ENCODE assay signal across 2 cellular contexts in the genomic region with DNA sequence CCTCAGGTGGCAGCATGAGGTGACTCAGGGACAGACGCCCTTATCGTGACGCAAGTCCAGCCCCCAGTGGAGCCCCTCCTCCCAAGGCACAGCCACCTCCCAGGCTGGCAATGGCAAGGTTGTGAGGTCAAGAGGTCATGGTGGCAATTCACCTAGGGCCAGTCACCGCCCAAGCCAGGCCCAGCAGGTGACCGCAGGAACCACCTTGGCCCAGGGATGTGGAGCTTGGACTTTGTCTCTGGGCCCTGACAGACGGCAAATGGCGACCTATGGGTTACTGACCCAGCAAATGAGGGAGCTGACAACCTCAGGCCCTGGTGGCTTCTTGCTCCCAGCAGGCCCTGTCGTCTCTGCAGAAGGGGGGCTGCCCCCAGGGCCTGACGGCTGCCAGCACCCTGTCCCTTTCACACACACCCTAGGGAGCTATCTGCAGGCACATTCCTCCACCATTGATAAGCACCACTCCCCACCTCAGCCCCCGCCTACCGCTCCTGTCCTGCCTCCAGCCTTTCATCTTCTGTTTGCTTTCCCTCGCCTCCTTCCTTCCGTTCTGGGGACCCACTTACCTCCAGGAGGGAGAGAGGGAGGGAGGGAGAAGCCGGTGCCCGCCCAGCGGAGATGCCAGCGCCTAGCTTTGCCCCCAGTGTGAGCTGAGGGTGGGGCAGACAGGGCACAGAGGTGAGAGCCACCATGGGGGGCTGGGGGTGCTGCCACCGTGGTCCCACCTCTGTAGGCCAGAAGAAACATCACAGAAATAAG.
A peak's percentile ranks its signal among the peaks of the same experiment; 100 is the strongest.
TF ChIP-seq lines count a peak whose summit lies in the region.

No MANE protein-coding gene starts in this region.

TF ChIP-seq in GM12878, 131 proteins besides CTCF, POLR2A, EP300 and RAD21:
- no peak for TF ChIP-seq SUPT20H (IDR thresholded peaks at IDR 0.05; ENCODE audit: borderline replicate concordance, control insufficient read depth, low read depth, low read length)
- peak; percentile 57 for TF ChIP-seq NR2F1 (conservative IDR thresholded peaks at IDR 0.05)

TF ChIP-seq in HepG2, 621 proteins besides CTCF, POLR2A, EP300 and RAD21 (continues in another document):
- TF ChIP-seq FOXP1 (IDR thresholded peaks at IDR 0.05) (no peak), FOXP1 (CRISPR knock-in tag; IDR thresholded peaks at IDR 0.05) (peak; percentile 90), ASH2L (IDR thresholded peaks at IDR 0.05; ENCODE audit: insufficient read length, low read depth, low read length) (peak; percentile 71), NFRKB (IDR thresholded peaks at IDR 0.05) (no peak), SYNCRIP (IDR thresholded peaks at IDR 0.05; ENCODE audit: insufficient read depth, low read depth, low read length) (no peak), ZNF234 (CRISPR knock-in tag; conservative IDR thresholded peaks at IDR 0.05) (no peak), ZNF652 (CRISPR knock-in tag; IDR thresholded peaks at IDR 0.05; ENCODE audit: borderline replicate concordance, low read depth) (peak; percentile 64), ZNF496 (CRISPR knock-in tag; IDR thresholded peaks at IDR 0.05; ENCODE audit: insufficient replicate concordance) (no peak), HNRNPK (IDR thresholded peaks at IDR 0.05; ENCODE audit: low read depth, low read length, poor library complexity, severe bottlenecking) (no peak), THYN1 (CRISPR knock-in tag; IDR thresholded peaks at IDR 0.05; ENCODE audit: borderline replicate concordance, low read depth) (no peak), REL (CRISPR knock-in tag; conservative IDR thresholded peaks at IDR 0.05) (peak; percentile 38; the same call in 1 of the 2 replicates), HMG20A (CRISPR knock-in tag; IDR thresholded peaks at IDR 0.05; ENCODE audit: borderline replicate concordance) (peak; percentile 63; the same call in 1 of the 2 replicates), SUZ12 (IDR thresholded peaks at IDR 0.05; ENCODE audit: low read depth, low read length) (no peak), ZNF552 (CRISPR knock-in tag; IDR thresholded peaks at IDR 0.05; ENCODE audit: borderline replicate concordance) (no peak; the same call in 1 of the 2 replicates), ZNF589 (CRISPR knock-in tag; conservative IDR thresholded peaks at IDR 0.05) (no peak; the same call in 1 of the 2 replicates), RELA (CRISPR knock-in tag; IDR thresholded peaks at IDR 0.05) (peak; percentile 79; the same call in 1 of the 2 replicates), MTA1 (CRISPR knock-in tag; IDR thresholded peaks at IDR 0.05; ENCODE audit: borderline replicate concordance) (peak; percentile 94), NCOA2 (CRISPR knock-in tag; IDR thresholded peaks at IDR 0.05) (peak; percentile 96), ZMYM4 (CRISPR knock-in tag; IDR thresholded peaks at IDR 0.05) (peak; percentile 64), CREM (IDR thresholded peaks at IDR 0.05) (peak; percentile 87), CREM (CRISPR knock-in tag; IDR thresholded peaks at IDR 0.05) (no peak), ZNF788 (CRISPR knock-in tag; IDR thresholded peaks at IDR 0.05; ENCODE audit: borderline replicate concordance) (peak; percentile 78; the same call in 1 of the 2 replicates), FOXC1 (CRISPR knock-in tag; IDR thresholded peaks at IDR 0.05; ENCODE audit: borderline replicate concordance) (peak; percentile 75; the same call in 1 of the 2 replicates), ELF3 (CRISPR knock-in tag; IDR thresholded peaks at IDR 0.05) (peak; percentile 94), ZFY (CRISPR knock-in tag; IDR thresholded peaks at IDR 0.05) (peak; percentile 73), SIX1 (CRISPR knock-in tag; IDR thresholded peaks at IDR 0.05; ENCODE audit: borderline replicate concordance) (peak; percentile 64; the same call in 1 of the 2 replicates), ELF4 (CRISPR knock-in tag; IDR thresholded peaks at IDR 0.05; ENCODE audit: borderline replicate concordance) (no peak), ZFP37 (CRISPR knock-in tag; IDR thresholded peaks at IDR 0.05; ENCODE audit: borderline replicate concordance) (peak; percentile 89), KLF16 (CRISPR knock-in tag; IDR thresholded peaks at IDR 0.05) (peak in 1 of 2 experiments; percentile 76; a peak in 2 of 4 replicates), TSC22D2 (CRISPR knock-in tag; IDR thresholded peaks at IDR 0.05; ENCODE audit: borderline replicate concordance) (0 out of 2 replicates have a peak, but pooled peaks have one; percentile 46), FOXK2 (IDR thresholded peaks at IDR 0.05) (no peak), ZNF235 (CRISPR knock-in tag; IDR thresholded peaks at IDR 0.05; ENCODE audit: borderline replicate concordance) (no peak), ZBTB7A (CRISPR knock-in tag; IDR thresholded peaks at IDR 0.05) (peak; percentile 57; the same call in 1 of the 2 replicates), TBL1XR1 (IDR thresholded peaks at IDR 0.05; ENCODE audit: borderline replicate concordance, low read length, partially characterized antibody) (peak; percentile 33), RFX5 (IDR thresholded peaks at IDR 0.05; ENCODE audit: low read depth, low read length) (no peak), AGO2 (optimal IDR thresholded peaks at IDR 0.05; ENCODE audit: low read depth, low read length) (peak; percentile 93), MED1 (CRISPR knock-in tag; IDR thresholded peaks at IDR 0.05) (peak; percentile 93)
- TF ChIP-seq, protein P1, sequence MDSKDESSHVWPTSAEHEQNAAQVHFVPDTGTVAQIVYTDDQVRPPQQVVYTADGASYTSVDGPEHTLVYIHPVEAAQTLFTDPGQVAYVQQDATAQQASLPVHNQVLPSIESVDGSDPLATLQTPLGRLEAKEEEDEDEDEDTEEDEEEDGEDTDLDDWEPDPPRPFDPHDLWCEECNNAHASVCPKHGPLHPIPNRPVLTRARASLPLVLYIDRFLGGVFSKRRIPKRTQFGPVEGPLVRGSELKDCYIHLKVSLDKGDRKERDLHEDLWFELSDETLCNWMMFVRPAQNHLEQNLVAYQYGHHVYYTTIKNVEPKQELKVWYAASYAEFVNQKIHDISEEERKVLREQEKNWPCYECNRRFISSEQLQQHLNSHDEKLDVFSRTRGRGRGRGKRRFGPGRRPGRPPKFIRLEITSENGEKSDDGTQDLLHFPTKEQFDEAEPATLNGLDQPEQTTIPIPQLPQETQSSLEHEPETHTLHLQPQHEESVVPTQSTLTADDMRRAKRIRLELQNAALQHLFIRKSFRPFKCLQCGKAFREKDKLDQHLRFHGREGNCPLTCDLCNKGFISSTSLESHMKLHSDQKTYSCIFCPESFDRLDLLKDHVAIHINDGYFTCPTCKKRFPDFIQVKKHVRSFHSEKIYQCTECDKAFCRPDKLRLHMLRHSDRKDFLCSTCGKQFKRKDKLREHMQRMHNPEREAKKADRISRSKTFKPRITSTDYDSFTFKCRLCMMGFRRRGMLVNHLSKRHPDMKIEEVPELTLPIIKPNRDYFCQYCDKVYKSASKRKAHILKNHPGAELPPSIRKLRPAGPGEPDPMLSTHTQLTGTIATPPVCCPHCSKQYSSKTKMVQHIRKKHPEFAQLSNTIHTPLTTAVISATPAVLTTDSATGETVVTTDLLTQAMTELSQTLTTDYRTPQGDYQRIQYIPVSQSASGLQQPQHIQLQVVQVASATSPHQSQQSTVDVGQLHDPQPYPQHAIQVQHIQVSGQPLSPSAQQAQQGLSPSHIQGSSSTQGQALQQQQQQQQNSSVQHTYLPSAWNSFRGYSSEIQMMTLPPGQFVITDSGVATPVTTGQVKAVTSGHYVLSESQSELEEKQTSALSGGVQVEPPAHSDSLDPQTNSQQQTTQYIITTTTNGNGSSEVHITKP (CRISPR knock-in tag; IDR thresholded peaks at IDR 0.05; ENCODE audit: low read depth): 0 out of 2 replicates have a peak, but pooled peaks have one; percentile 20
- TF ChIP-seq, protein P2, sequence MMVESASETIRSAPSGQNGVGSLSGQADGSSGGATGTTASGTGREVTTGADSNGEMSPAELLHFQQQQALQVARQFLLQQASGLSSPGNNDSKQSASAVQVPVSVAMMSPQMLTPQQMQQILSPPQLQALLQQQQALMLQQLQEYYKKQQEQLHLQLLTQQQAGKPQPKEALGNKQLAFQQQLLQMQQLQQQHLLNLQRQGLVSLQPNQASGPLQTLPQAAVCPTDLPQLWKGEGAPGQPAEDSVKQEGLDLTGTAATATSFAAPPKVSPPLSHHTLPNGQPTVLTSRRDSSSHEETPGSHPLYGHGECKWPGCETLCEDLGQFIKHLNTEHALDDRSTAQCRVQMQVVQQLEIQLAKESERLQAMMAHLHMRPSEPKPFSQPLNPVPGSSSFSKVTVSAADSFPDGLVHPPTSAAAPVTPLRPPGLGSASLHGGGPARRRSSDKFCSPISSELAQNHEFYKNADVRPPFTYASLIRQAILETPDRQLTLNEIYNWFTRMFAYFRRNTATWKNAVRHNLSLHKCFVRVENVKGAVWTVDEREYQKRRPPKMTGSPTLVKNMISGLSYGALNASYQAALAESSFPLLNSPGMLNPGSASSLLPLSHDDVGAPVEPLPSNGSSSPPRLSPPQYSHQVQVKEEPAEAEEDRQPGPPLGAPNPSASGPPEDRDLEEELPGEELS (CRISPR knock-in tag; IDR thresholded peaks at IDR 0.05): peak; percentile 95
- TF ChIP-seq, protein P3, sequence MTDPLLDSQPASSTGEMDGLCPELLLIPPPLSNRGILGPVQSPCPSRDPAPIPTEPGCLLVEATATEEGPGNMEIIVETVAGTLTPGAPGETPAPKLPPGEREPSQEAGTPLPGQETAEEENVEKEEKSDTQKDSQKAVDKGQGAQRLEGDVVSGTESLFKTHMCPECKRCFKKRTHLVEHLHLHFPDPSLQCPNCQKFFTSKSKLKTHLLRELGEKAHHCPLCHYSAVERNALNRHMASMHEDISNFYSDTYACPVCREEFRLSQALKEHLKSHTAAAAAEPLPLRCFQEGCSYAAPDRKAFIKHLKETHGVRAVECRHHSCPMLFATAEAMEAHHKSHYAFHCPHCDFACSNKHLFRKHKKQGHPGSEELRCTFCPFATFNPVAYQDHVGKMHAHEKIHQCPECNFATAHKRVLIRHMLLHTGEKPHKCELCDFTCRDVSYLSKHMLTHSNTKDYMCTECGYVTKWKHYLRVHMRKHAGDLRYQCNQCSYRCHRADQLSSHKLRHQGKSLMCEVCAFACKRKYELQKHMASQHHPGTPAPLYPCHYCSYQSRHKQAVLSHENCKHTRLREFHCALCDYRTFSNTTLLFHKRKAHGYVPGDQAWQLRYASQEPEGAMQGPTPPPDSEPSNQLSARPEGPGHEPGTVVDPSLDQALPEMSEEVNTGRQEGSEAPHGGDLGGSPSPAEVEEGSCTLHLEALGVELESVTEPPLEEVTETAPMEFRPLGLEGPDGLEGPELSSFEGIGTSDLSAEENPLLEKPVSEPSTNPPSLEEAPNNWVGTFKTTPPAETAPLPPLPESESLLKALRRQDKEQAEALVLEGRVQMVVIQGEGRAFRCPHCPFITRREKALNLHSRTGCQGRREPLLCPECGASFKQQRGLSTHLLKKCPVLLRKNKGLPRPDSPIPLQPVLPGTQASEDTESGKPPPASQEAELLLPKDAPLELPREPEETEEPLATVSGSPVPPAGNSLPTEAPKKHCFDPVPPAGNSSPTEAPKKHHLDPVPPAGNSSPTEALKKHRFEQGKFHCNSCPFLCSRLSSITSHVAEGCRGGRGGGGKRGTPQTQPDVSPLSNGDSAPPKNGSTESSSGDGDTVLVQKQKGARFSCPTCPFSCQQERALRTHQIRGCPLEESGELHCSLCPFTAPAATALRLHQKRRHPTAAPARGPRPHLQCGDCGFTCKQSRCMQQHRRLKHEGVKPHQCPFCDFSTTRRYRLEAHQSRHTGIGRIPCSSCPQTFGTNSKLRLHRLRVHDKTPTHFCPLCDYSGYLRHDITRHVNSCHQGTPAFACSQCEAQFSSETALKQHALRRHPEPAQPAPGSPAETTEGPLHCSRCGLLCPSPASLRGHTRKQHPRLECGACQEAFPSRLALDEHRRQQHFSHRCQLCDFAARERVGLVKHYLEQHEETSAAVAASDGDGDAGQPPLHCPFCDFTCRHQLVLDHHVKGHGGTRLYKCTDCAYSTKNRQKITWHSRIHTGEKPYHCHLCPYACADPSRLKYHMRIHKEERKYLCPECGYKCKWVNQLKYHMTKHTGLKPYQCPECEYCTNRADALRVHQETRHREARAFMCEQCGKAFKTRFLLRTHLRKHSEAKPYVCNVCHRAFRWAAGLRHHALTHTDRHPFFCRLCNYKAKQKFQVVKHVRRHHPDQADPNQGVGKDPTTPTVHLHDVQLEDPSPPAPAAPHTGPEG (CRISPR knock-in tag; IDR thresholded peaks at IDR 0.05): no peak
- TF ChIP-seq, protein P4, sequence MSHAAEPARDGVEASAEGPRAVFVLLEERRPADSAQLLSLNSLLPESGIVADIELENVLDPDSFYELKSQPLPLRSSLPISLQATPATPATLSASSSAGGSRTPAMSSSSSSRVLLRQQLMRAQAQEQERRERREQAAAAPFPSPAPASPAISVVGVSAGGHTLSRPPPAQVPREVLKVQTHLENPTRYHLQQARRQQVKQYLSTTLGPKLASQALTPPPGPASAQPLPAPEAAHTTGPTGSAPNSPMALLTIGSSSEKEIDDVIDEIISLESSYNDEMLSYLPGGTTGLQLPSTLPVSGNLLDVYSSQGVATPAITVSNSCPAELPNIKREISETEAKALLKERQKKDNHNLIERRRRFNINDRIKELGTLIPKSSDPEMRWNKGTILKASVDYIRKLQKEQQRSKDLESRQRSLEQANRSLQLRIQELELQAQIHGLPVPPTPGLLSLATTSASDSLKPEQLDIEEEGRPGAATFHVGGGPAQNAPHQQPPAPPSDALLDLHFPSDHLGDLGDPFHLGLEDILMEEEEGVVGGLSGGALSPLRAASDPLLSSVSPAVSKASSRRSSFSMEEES (CRISPR knock-in tag; IDR thresholded peaks at IDR 0.05): peak; percentile 82
- TF ChIP-seq, protein P5, sequence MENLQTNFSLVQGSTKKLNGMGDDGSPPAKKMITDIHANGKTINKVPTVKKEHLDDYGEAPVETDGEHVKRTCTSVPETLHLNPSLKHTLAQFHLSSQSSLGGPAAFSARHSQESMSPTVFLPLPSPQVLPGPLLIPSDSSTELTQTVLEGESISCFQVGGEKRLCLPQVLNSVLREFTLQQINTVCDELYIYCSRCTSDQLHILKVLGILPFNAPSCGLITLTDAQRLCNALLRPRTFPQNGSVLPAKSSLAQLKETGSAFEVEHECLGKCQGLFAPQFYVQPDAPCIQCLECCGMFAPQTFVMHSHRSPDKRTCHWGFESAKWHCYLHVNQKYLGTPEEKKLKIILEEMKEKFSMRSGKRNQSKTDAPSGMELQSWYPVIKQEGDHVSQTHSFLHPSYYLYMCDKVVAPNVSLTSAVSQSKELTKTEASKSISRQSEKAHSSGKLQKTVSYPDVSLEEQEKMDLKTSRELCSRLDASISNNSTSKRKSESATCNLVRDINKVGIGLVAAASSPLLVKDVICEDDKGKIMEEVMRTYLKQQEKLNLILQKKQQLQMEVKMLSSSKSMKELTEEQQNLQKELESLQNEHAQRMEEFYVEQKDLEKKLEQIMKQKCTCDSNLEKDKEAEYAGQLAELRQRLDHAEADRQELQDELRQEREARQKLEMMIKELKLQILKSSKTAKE (CRISPR knock-in tag; IDR thresholded peaks at IDR 0.05; ENCODE audit: borderline replicate concordance): peak; percentile 97
- TF ChIP-seq, protein P6, sequence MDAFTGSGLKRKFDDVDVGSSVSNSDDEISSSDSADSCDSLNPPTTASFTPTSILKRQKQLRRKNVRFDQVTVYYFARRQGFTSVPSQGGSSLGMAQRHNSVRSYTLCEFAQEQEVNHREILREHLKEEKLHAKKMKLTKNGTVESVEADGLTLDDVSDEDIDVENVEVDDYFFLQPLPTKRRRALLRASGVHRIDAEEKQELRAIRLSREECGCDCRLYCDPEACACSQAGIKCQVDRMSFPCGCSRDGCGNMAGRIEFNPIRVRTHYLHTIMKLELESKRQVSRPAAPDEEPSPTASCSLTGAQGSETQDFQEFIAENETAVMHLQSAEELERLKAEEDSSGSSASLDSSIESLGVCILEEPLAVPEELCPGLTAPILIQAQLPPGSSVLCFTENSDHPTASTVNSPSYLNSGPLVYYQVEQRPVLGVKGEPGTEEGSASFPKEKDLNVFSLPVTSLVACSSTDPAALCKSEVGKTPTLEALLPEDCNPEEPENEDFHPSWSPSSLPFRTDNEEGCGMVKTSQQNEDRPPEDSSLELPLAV (CRISPR knock-in tag; conservative IDR thresholded peaks at IDR 0.05; ENCODE audit: low read depth): no peak
